17 cellular contexts compared by ENCODE assay signal in genomic region chr11:120108785-120109168, GRCh38. TPM values are rescaled to one million over a fixed set of nuclear protein-coding genes. Genes with fewer than 3 reads are reported as not detected.
"Had no signal": no experiment of that assay in that cellular context is flagged by ENCODE, and none has a peak within 500 bp of the region (broad histone marks: within the 10 kb centered on the region; RNA-seq: fewer than 3 reads in every experiment).

No MANE protein-coding gene starts in this region.

- H3K79me2 ChIP-seq: hepatocyte had no signal

- H3K4me2 ChIP-seq: hepatocyte, smooth muscle cell had no signal

- H3K4me3 ChIP-seq: esophagus muscularis mucosa, hepatocyte, left lung, neural progenitor cell, pancreas, smooth muscle cell, thoracic aorta had no signal

- H3K27me3 ChIP-seq: hepatocyte, pancreas had no signal

- H3K9ac ChIP-seq: neural progenitor cell had no signal

- DNase-seq: cortex of kidney, T1000 had no signal

- H2AFZ ChIP-seq: hepatocyte, neural progenitor cell had no signal

- H3K27ac ChIP-seq: esophagus muscularis mucosa, hepatocyte, left lung, neural progenitor cell, pancreas, thoracic aorta had no signal

- FAIRE-seq: pancreas had no signal

- H3K9me3 ChIP-seq: esophagus muscularis mucosa, left lung, pancreas, thoracic aorta had no signal

- H3K36me3 ChIP-seq: esophagus muscularis mucosa, left lung, neural progenitor cell, pancreas, thoracic aorta had no signal

- H3K4me1 ChIP-seq: left lung, pancreas had no signal

RNA-seq across cellular contexts. Expression of gene TRIM29, which starts 29.1 kb away (rescaled TPM):
- total RNA-seq: activated CD4-positive, alpha-beta T cell treated with anti-CD3 and anti-CD28 coated beads, Interleukin-2, amount 10 ng/mL, durations not matched to agents 24 days and 14 days; activated CD8-positive, alpha-beta T cell treated with anti-CD3 and anti-CD28 coated beads for 36 hours; activated naive CD8-positive, alpha-beta T cell treated with anti-CD3 and anti-CD28 coated beads, Interleukin-2, amount 10 ng/mL, durations not matched to agents 7 days and 5 days; activated T-helper 2 cell treated with anti-CD3 and anti-CD28 coated beads, Interferon-gamma antibody, Interleukin-2, Interleukin-4, amounts not matched to agents 10 μg/mL and 5 μg/mL and 100 μg/mL, durations not matched to agents 14 hours and 24 hours and 36 hours; glomerular endothelial cell; mononuclear cell; pulmonary artery endothelial cell; T-helper 1 cell treated with Interleukin-12 subunit alpha and Interleukin-12 subunit beta and Interleukin-4 antibody, amounts not matched to agents 30 ng/mL and 1 ng/mL, for 36 hours had no signal
